ENCODE assay signal across 8 cellular contexts in the genomic region with DNA sequence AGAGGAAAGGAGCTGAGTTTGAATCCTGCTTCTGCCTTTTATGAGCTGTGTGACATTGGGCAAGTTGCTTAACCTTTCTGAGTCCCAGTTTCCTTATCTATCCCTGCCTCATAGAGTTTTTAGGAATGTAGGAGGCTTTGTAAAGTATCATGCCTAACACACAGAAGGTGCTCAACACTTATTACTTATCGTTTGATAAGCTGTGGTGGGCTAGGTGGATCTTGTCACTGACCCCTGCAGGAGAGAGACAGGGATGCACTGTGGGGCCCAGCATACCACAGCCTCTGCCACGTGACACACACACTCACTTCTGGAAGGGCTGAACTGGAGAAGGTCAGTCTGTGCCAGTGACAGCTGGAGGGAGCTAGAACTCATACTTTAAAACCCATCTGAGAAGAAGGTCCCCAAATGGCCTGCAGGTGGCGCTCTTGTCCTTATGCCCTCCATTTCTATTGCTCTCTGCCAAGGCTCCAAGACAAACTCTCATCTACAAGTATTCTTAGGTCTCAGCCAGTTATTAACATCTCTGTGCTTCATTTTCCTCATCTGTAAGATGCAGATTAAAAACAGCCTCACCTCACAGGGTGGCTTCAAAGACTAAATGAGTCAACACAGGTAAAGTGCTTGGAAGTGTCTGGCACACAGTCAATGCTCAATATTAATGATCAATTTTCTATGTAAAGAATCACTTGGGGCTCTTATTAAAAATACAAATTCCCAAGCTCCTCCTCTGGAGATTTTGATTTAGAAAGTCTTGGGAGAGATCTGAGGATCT. TPM values are rescaled to one million over a fixed set of nuclear protein-coding genes. Genes with fewer than 3 reads are reported as not detected.
A peak's percentile ranks its signal among the peaks of the same experiment; 100 is the strongest.
DNase-seq lines count a peak whose midpoint lies in the region; ATAC-seq and TF ChIP-seq lines count a peak whose summit lies in the region.

No MANE protein-coding gene starts in this region.

- H3K36me3 Mint-ChIP-seq in Caco-2 (ENCODE audit: insufficient read depth, unreplicated experiment) (no peaks in the 10 kb centered on the region), natural killer cell (no peaks in the 10 kb centered on the region)
- no peaks in the 10 kb centered on the region for H3K36me3 Mint-ChIP-seq in activated CD8-positive, alpha-beta T cell treated with anti-CD3 and anti-CD28 coated beads for 36 hours (ENCODE audit: low read depth)

- no peaks in the 10 kb centered on the region for H3K9me3 Mint-ChIP-seq in Caco-2 (ENCODE audit: unreplicated experiment)
- H3K9me3 Mint-ChIP-seq in activated CD8-positive, alpha-beta T cell treated with anti-CD3 and anti-CD28 coated beads for 36 hours = no peaks in the 10 kb centered on the region
- H3K9me3 Mint-ChIP-seq in natural killer cell = no peaks in the 10 kb centered on the region

- POLR2A ChIA-PET in Caco-2 (lab: Charles Lee) = no interaction called here
- POLR2A ChIA-PET in activated CD8-positive, alpha-beta T cell treated with anti-CD3 and anti-CD28 coated beads for 36 hours (lab: Charles Lee) = interaction anchor here (0.5 kb wide), 1 partner anchor 861 kb away, joined by 4 read pairs; no protein-coding TSS in a partner anchor

- CTCF ChIA-PET in Caco-2 (lab: Charles Lee) = interaction anchor here (0.6 to 2.1 kb wide), 11 partner anchors 9 to 849 kb away, joined by 3 to 10 read pairs (median 3); partner anchors contain the start of gene HSPBAP1
- CTCF ChIA-PET in activated CD8-positive, alpha-beta T cell treated with anti-CD3 and anti-CD28 coated beads for 36 hours (lab: Charles Lee) = interaction anchor here (0.6 to 3.2 kb wide), 33 partner anchors 9 to 557 kb away, joined by 3 to 58 read pairs (median 4); no protein-coding TSS in a partner anchor

- peaks cover 3% of the 10 kb centered on the region for H3K4me1 Mint-ChIP-seq in Caco-2 (ENCODE audit: low read depth, unreplicated experiment)
- no peaks in the 10 kb centered on the region for H3K4me1 Mint-ChIP-seq in activated CD8-positive, alpha-beta T cell treated with anti-CD3 and anti-CD28 coated beads for 36 hours (ENCODE audit: low read depth)
- no peaks in the 10 kb centered on the region for H3K4me1 Mint-ChIP-seq in natural killer cell

- H3K4me3 ChIP-seq in Caco-2 (ENCODE audit: low read depth, low read length) (no peak overlapping the region), esophagus muscularis mucosa (no peak overlapping the region), testis (no peak overlapping the region)

- H3K4me3 Mint-ChIP-seq in Caco-2 (ENCODE audit: unreplicated experiment) (no peak overlapping the region), natural killer cell (no peak overlapping the region)
- H3K4me3 Mint-ChIP-seq in activated CD8-positive, alpha-beta T cell treated with anti-CD3 and anti-CD28 coated beads for 36 hours = no peak overlapping the region

- no peak overlapping the region for H3K27ac Mint-ChIP-seq in Caco-2 (ENCODE audit: unreplicated experiment)
- H3K27ac Mint-ChIP-seq in activated CD8-positive, alpha-beta T cell treated with anti-CD3 and anti-CD28 coated beads for 36 hours = no peak overlapping the region
- H3K27ac Mint-ChIP-seq in natural killer cell = no peak overlapping the region

- H3K27me3 ChIP-seq in Caco-2 (replicated peaks; ENCODE audit: control insufficient read depth, insufficient read depth, low read length) = no peaks in the 10 kb centered on the region
- H3K27me3 ChIP-seq in esophagus muscularis mucosa = no peaks in the 10 kb centered on the region
- no peaks in the 10 kb centered on the region for H3K27me3 ChIP-seq in testis

- WGBS in esophagus muscularis mucosa = 24% methylated on average over 3 of the region's 3 CpGs
- WGBS in testis, 2 donors = 27 to 41% methylated on average over 3 of the region's 3 CpGs

- intact Hi-C loops in Caco-2 (cut with micrococcal nuclease; ENCODE audit: unreplicated experiment) (no loop called here), esophagus muscularis mucosa (cut with DNase I) (no loop called here), natural killer cell (cut with micrococcal nuclease) (no loop called here), testis (cut with DNase I; ENCODE audit: low total_unique reads) (no loop called here)
- intact Hi-C loops in activated CD8-positive, alpha-beta T cell treated with anti-CD3 and anti-CD28 coated beads for 36 hours (cut with micrococcal nuclease) = loop anchor here (5.0 kb wide), 1 partner anchor 80 kb away; no protein-coding TSS in a partner anchor

- TF ChIP-seq POLR2A in esophagus muscularis mucosa (IDR thresholded peaks at IDR 0.05; ENCODE audit: low read depth) (no peak), testis (IDR thresholded peaks at IDR 0.05) (no peak)

- peak; percentile 72 to 77 for DNase-seq in Caco-2
- peak; percentile 94 for DNase-seq in NCI-H82 (lab: John Stamatoyannopoulos, UW)
- peak; percentile 88 for DNase-seq in activated CD8-positive, alpha-beta T cell treated with anti-CD3 and anti-CD28 coated beads for 36 hours
- DNase-seq in esophagus muscularis mucosa (ENCODE audit: extremely low spot score) = peak; percentile 96
- DNase-seq in natural killer cell = peak; percentile 30
- DNase-seq in testis = peak; percentile 95

- ATAC-seq in GM19372 (IDR thresholded peaks at IDR 0.05; ENCODE audit: low read depth, unreplicated experiment) (peak; percentile 84), HG03457 (IDR thresholded peaks at IDR 0.05; ENCODE audit: unreplicated experiment) (peak; percentile 67), natural killer cell (peak; percentile 36 to 67 (median 53))
- peak; percentile 97 for ATAC-seq in activated CD8-positive, alpha-beta T cell treated with anti-CD3 and anti-CD28 coated beads for 36 hours

- H3K27me3 Mint-ChIP-seq in Caco-2 (ENCODE audit: insufficient read depth, unreplicated experiment) (no peaks in the 10 kb centered on the region), natural killer cell (ENCODE audit: low read depth in 2 of 2) (no peaks in the 10 kb centered on the region)
- H3K27me3 Mint-ChIP-seq in activated CD8-positive, alpha-beta T cell treated with anti-CD3 and anti-CD28 coated beads for 36 hours = no peaks in the 10 kb centered on the region

- peak overlapping the region; percentile 94 to 97 (median 96) for H3K27ac ChIP-seq in esophagus muscularis mucosa (replicated peaks in 1 of 4)
- H3K27ac ChIP-seq in testis = peak overlapping the region; percentile 81 to 89

- H3K4me1 ChIP-seq in Caco-2 (no peaks in the 10 kb centered on the region), esophagus muscularis mucosa (peaks cover 6 to 98% (median 95%) of the 10 kb centered on the region in 4 donors), testis (peaks cover 55% of the 10 kb centered on the region)

- H3K9me3 ChIP-seq in Caco-2 (no peaks in the 10 kb centered on the region), esophagus muscularis mucosa (no peaks in the 10 kb centered on the region), testis (no peaks in the 10 kb centered on the region)

- no peak for TF ChIP-seq EP300 in esophagus muscularis mucosa (IDR thresholded peaks at IDR 0.05)

- H3K36me3 ChIP-seq in Caco-2 (ENCODE audit: control insufficient read depth, insufficient read depth, low read length) (no peaks in the 10 kb centered on the region), esophagus muscularis mucosa (peaks cover 11 to 70% (median 56%) of the 10 kb centered on the region in 4 donors), testis (ENCODE audit: low read depth, missing control alignments) (no peaks in the 10 kb centered on the region)

- TF ChIP-seq CTCF in Caco-2 (IDR thresholded peaks at IDR 0.05; ENCODE audit: insufficient read depth in 1 of 2, low read depth in 1 of 2, low read length in 1 of 2, severe bottlenecking in 1 of 2, unreplicated experiment in 1 of 2) = peak; percentile 64 to 73
- peak; percentile 79 for TF ChIP-seq CTCF in activated CD8-positive, alpha-beta T cell treated with anti-CD3 and anti-CD28 coated beads for 36 hours (IDR thresholded peaks at IDR 0.05)
- peak; percentile 87 to 95 (median 93) for TF ChIP-seq CTCF in esophagus muscularis mucosa (IDR thresholded peaks at IDR 0.05)
- TF ChIP-seq CTCF in natural killer cell (IDR thresholded peaks at IDR 0.05) = peak; percentile 50
- TF ChIP-seq CTCF in testis (IDR thresholded peaks at IDR 0.05) = peak; percentile 80 to 93 (median 93)

- BruUV-seq in Caco-2 (replicated peaks; lab: Mats Ljungman, UMichigan) = no TSS peak

RNA-seq across cellular contexts. Expression of gene HACD2, which starts 57.5 kb away (rescaled TPM):
- total RNA-seq in Caco-2 (2022) (84.7 and 92.5 TPM in 2 replicates), esophagus muscularis mucosa (10 to 100 TPM; 20.5 to 30.3 (median 25.3) TPM), natural killer cell (10 to 100 TPM; 16.1 to 34.1 (median 24.6) TPM), testis (10 to 100 TPM; 55.9 to 79.7 TPM)
- 10 to 100 TPM; 25.1 to 26.9 TPM for total RNA-seq in activated CD8-positive, alpha-beta T cell treated with anti-CD3 and anti-CD28 coated beads for 36 hours
- polyA plus RNA-seq in testis (ENCODE audit: insufficient read depth, low read depth, low replicate concordance) = 34.8 TPM

Comparison
In these comparisons a context has a peak if more than half of its experiments do, and no peak if none do; other contexts are left out.
1. DNase-seq: peak in every context shown above with its lines; median percentile 96 in esophagus muscularis mucosa; 95 in testis; 94 in NCI-H82; 88 in activated CD8-positive, alpha-beta T cell treated with anti-CD3 and anti-CD28 coated beads for 36 hours; 74 in Caco-2; 30 in natural killer cell.